4 cellular contexts compared by ENCODE assay signal in the genomic region with DNA sequence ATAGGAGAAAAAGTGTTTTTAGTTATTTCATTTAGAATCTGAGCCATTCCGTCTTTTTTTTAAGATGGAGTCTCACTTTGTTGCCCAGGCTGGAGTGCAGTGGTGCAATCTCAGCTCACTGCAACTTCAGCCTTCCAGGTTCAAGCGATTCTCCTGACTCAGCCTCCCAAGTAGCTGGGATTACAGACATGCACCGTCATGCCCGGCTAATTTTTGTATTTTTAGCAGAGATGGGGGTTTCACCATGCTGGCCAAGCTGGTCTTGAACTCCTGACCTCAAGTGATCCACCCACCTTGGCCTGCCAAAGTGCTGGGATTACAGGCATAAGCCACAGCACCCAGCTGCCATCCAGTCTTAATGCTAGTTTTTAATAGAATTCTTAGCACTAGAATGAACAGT.
DNase-seq lines count a peak whose midpoint lies in the region; TF ChIP-seq lines count a peak whose summit lies in the region.
"Not testable (repeated sequence)": the region's sequence is repeated elsewhere in the genome, so short reads cannot be mapped to it uniquely, and the experiment has no call there.

No MANE protein-coding gene starts in this region.

- not testable (repeated sequence) for H3K18ac ChIP-seq in trophoblast cell (ENCODE audit: low read length)

- not testable (repeated sequence) for H4K91ac ChIP-seq in trophoblast cell (ENCODE audit: low read depth, low read length)

- not testable (repeated sequence) for H3K36me3 ChIP-seq in MG63; WERI-Rb-1; trophoblast cell (ENCODE audit: control insufficient read depth in 1 of 2, insufficient read depth in 2 of 2, low read length in 2 of 2)

- H3K4ac ChIP-seq in trophoblast cell (ENCODE audit: low read depth, low read length), result not testable (repeated sequence)

- H2BK12ac ChIP-seq in trophoblast cell (ENCODE audit: low read length), result not testable (repeated sequence)

- H3K27ac ChIP-seq in RWPE1, result peak overlapping the region; percentile 37
- not testable (repeated sequence) for H3K27ac ChIP-seq in WERI-Rb-1; trophoblast cell (ENCODE audit: low read depth, low read length)

- not testable (repeated sequence) for H2AK5ac ChIP-seq in trophoblast cell (ENCODE audit: low read length)

- not testable (repeated sequence) for H2AFZ ChIP-seq in trophoblast cell (ENCODE audit: insufficient read depth, low read length, poor library complexity)

- DNase-seq in MG63, result peak; percentile 26
- not testable (repeated sequence) for DNase-seq in RWPE1 (ENCODE audit: low spot score)
- DNase-seq in WERI-Rb-1, result peak; percentile 56
- peak; percentile 57 to 64 for DNase-seq in trophoblast cell

- not testable (repeated sequence) for H3K9ac ChIP-seq in trophoblast cell (ENCODE audit: low read length)

- not testable (repeated sequence) for H4K12ac ChIP-seq in trophoblast cell (ENCODE audit: low read depth, low read length)

- H4K8ac ChIP-seq in trophoblast cell (ENCODE audit: low read depth, low read length), result not testable (repeated sequence)

- H3K23ac ChIP-seq in trophoblast cell (ENCODE audit: low read length), result not testable (repeated sequence)

- H3K79me1 ChIP-seq in trophoblast cell (ENCODE audit: low read length), result not testable (repeated sequence)

- not testable (repeated sequence) for H3K4me2 ChIP-seq in trophoblast cell (ENCODE audit: low read length)

- CTCF ChIA-PET in RWPE1 (lab: Yijun Ruan, JAX), result interaction anchor here (0.7 kb wide), 3 partner anchors 128 to 518 kb away, joined by 3 to 4 read pairs (median 4); no protein-coding TSS in a partner anchor

- not testable (repeated sequence) for H3K4me1 ChIP-seq in trophoblast cell (ENCODE audit: control insufficient read depth in 1 of 2, insufficient read depth in 2 of 2, low read length in 2 of 2)

- H3K9me3 ChIP-seq in MG63; WERI-Rb-1 (ENCODE audit: severe bottlenecking); trophoblast cell (ENCODE audit: insufficient read depth, low read depth, low read length): not testable (repeated sequence)

- POLR2A ChIA-PET in RWPE1 (lab: Yijun Ruan, JAX; ENCODE audit: low non-redundant PET), result not testable (repeated sequence)

- not testable (repeated sequence) for H3K27me3 ChIP-seq in MG63; WERI-Rb-1 (ENCODE audit: insufficient read depth, low read depth, severe bottlenecking); trophoblast cell (ENCODE audit: insufficient read depth, low read length)

- H3K79me2 ChIP-seq in trophoblast cell (ENCODE audit: control insufficient read depth, insufficient read depth, low read length, poor library complexity), result not testable (repeated sequence)

- no CpG with 5 or more reads among the region's 4 CpGs for WGBS in trophoblast cell (ENCODE audit: extremely low coverage, insufficient coverage, insufficient read length)

- not testable (repeated sequence) for H2BK120ac ChIP-seq in trophoblast cell (ENCODE audit: insufficient read depth, low read length, poor library complexity)

- H3K14ac ChIP-seq in trophoblast cell (ENCODE audit: low read length), result not testable (repeated sequence)

- TF ChIP-seq CTCF in RWPE1 (conservative IDR thresholded peaks at IDR 0.05; ENCODE audit: low read depth); WERI-Rb-1 (IDR thresholded peaks at IDR 0.05; ENCODE audit: low read depth, low read length): not testable (repeated sequence)

- H2BK5ac ChIP-seq in trophoblast cell (ENCODE audit: low read depth, low read length, poor library complexity), result not testable (repeated sequence)

- not testable (repeated sequence) for H3K4me3 ChIP-seq in MG63; WERI-Rb-1 (ENCODE audit: low read depth, low read length); trophoblast cell (ENCODE audit: low read depth, low read length)
